In genomic region chr21:45322960-45323461, GRCh38 we compare ENCODE assay signal across 12 cellular contexts. TPM values are rescaled to one million over a fixed set of nuclear protein-coding genes. Genes with fewer than 3 reads are reported as not detected.
DNase-seq lines count a peak whose midpoint lies in the region; ATAC-seq and TF ChIP-seq lines count a peak whose summit lies in the region.
"Had no signal": no experiment of that assay in that cellular context is flagged by ENCODE, and none has a peak within 500 bp of the region (broad histone marks: within the 10 kb centered on the region; RNA-seq: fewer than 3 reads in every experiment).

No MANE protein-coding gene starts in this region.

- H3K27ac ChIP-seq in RWPE2 (ENCODE audit: poor library complexity, severe bottlenecking) = no peak overlapping the region
- H3K27ac ChIP-seq: prostate gland had no signal

- no peak overlapping the region for H3K27ac Mint-ChIP-seq in immature natural killer cell

- H3K9me3 ChIP-seq in RWPE2 (ENCODE audit: severe bottlenecking) = no peaks in the 10 kb centered on the region
- H3K9me3 ChIP-seq: prostate gland, transverse colon had no signal

- no peaks in the 10 kb centered on the region for H3K36me3 ChIP-seq in RWPE2 (ENCODE audit: low read depth)
- H3K36me3 ChIP-seq: prostate gland, transverse colon had no signal

- no peak for ATAC-seq in RWPE2 (ENCODE audit: low read depth)
- ATAC-seq in GM18858 (IDR thresholded peaks at IDR 0.05; ENCODE audit: unreplicated experiment) = no peak
- ATAC-seq in HG03432 (IDR thresholded peaks at IDR 0.05; ENCODE audit: unreplicated experiment) = no peak
- ATAC-seq: left lobe of liver had no signal

- TF ChIP-seq CTCF in RWPE2 (IDR thresholded peaks at IDR 0.05; ENCODE audit: poor library complexity, severe bottlenecking) = no peak

- no peak overlapping the region for H3K4me3 ChIP-seq in RWPE2 (ENCODE audit: severe bottlenecking)
- H3K4me3 ChIP-seq: prostate gland, transverse colon had no signal

- no peaks in the 10 kb centered on the region for H3K4me1 ChIP-seq in RWPE2 (ENCODE audit: insufficient read depth, poor library complexity, severe bottlenecking)
- H3K4me1 ChIP-seq: prostate gland had no signal

- DNase-seq in Daoy (ENCODE audit: low read depth) = peak; percentile 50
- peak; percentile 58 for DNase-seq in RWPE2 (ENCODE audit: low spot score)
- DNase-seq in glomerular visceral epithelial cell (ENCODE audit: extremely low spot score) = peak; percentile 56
- peak; percentile 25 for DNase-seq in renal cortical epithelial cell (ENCODE audit: low read depth)
- no peak for DNase-seq in immature natural killer cell
- no peak for DNase-seq in GF-D8 (lab: John Stamatoyannopoulos, UW)
- DNase-seq: KBM-7, transverse colon had no signal

- no peaks in the 10 kb centered on the region for H3K9me3 Mint-ChIP-seq in immature natural killer cell

- H3K4me1 Mint-ChIP-seq in immature natural killer cell = no peaks in the 10 kb centered on the region

- H3K36me3 Mint-ChIP-seq in immature natural killer cell = no peaks in the 10 kb centered on the region

- peaks cover 2 to 3% (median 2%) of the 10 kb centered on the region in 3 donors for H3K27me3 Mint-ChIP-seq in immature natural killer cell (ENCODE audit: low read depth in 3 of 3)

- no peaks in the 10 kb centered on the region for H3K27me3 ChIP-seq in RWPE2 (ENCODE audit: insufficient read depth, poor library complexity, severe bottlenecking)
- H3K27me3 ChIP-seq: transverse colon had no signal

- H3K4me3 Mint-ChIP-seq in immature natural killer cell = no peak overlapping the region

RNA-seq across cellular contexts. Expression of gene POFUT2, which starts 35.3 kb away (rescaled TPM):
- total RNA-seq in Daoy (2014; rRNA removed; shearing (Covaris generic)) = 22.6 and 27.3 TPM in 2 replicates
- 24.3 and 35.5 TPM in 2 replicates for total RNA-seq in renal cortical epithelial cell
- 1 to 10 TPM; 1.1 to 5.2 (median 4.7) TPM for polyA plus RNA-seq in immature natural killer cell

Comparison
In these comparisons a context has a peak if more than half of its experiments do, and no peak if none do; other contexts are left out.
1. DNase-seq: peak in Daoy (single experiment), RWPE2 (single experiment), glomerular visceral epithelial cell (single experiment) and renal cortical epithelial cell (single experiment); none in immature natural killer cell (0 of 3) and GF-D8 (single experiment).